ENCODE assay signal across 2 cellular contexts in the genomic region with DNA sequence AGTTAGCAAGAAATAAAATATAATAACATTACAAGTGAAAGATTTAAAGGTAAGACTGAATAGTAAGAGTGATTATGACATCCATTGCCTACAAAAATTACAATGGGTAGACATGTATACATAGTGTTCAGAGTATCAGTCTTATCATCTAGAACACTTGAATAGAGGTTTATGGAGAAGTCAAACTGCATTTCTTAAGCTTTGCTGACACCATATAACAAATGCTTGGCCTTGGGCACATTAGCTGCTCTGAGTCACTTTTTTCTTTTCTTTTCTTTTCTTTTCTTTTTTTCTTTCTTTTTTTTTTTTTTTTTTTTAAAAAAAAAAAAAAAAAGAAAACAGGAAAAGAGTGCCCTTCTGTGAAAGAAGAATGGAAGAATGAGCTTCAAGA.
TF ChIP-seq lines count a peak whose summit lies in the region.

No MANE protein-coding gene starts in this region.

TF ChIP-seq in SK-N-SH, 30 proteins besides CTCF, POLR2A, EP300 and RAD21 (continued from another document):
- TF ChIP-seq, protein P1, sequence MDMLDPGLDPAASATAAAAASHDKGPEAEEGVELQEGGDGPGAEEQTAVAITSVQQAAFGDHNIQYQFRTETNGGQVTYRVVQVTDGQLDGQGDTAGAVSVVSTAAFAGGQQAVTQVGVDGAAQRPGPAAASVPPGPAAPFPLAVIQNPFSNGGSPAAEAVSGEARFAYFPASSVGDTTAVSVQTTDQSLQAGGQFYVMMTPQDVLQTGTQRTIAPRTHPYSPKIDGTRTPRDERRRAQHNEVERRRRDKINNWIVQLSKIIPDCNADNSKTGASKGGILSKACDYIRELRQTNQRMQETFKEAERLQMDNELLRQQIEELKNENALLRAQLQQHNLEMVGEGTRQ (IDR thresholded peaks at IDR 0.05; ENCODE audit: borderline replicate concordance, low read depth, low read length), result no peak

TF ChIP-seq in SK-N-SH treated with all-trans-retinoic acid at 6 μM for 48 hours, 23 proteins besides CTCF, POLR2A, EP300 and RAD21:
- TF ChIP-seq, protein P2, sequence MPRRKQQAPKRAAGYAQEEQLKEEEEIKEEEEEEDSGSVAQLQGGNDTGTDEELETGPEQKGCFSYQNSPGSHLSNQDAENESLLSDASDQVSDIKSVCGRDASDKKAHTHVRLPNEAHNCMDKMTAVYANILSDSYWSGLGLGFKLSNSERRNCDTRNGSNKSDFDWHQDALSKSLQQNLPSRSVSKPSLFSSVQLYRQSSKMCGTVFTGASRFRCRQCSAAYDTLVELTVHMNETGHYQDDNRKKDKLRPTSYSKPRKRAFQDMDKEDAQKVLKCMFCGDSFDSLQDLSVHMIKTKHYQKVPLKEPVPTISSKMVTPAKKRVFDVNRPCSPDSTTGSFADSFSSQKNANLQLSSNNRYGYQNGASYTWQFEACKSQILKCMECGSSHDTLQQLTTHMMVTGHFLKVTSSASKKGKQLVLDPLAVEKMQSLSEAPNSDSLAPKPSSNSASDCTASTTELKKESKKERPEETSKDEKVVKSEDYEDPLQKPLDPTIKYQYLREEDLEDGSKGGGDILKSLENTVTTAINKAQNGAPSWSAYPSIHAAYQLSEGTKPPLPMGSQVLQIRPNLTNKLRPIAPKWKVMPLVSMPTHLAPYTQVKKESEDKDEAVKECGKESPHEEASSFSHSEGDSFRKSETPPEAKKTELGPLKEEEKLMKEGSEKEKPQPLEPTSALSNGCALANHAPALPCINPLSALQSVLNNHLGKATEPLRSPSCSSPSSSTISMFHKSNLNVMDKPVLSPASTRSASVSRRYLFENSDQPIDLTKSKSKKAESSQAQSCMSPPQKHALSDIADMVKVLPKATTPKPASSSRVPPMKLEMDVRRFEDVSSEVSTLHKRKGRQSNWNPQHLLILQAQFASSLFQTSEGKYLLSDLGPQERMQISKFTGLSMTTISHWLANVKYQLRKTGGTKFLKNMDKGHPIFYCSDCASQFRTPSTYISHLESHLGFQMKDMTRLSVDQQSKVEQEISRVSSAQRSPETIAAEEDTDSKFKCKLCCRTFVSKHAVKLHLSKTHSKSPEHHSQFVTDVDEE (CRISPR knock-in tag; IDR thresholded peaks at IDR 0.05), result no peak
- no peak for TF ChIP-seq ESRRG (CRISPR knock-in tag; IDR thresholded peaks at IDR 0.05)
- TF ChIP-seq ZFP3 (CRISPR knock-in tag; IDR thresholded peaks at IDR 0.05), result no peak
- TF ChIP-seq ZNF565 (CRISPR knock-in tag; conservative IDR thresholded peaks at IDR 0.05; ENCODE audit: low read depth), result no peak
- no peak for TF ChIP-seq PPARA (CRISPR knock-in tag; IDR thresholded peaks at IDR 0.05; ENCODE audit: borderline replicate concordance)
